1 cellular context compared by ENCODE assay signal in the genomic region with DNA sequence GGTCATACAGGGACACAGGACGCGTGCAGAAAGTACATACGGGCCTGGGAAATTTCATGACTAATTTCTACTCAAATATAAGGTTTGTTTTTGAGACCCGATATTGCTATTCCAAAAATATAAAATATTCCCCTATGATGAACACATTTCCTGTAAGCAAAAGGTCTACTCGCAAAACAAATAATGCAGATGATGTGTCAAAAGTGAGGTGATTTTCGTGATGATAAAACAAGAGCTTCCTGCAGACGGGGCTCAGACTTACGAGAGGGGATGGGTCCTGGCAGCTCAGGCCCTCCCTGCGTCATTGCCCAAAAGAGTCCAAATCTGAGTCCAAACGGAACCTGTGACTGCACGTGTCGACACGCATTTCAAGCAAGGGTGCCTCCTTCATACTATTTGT.
TF ChIP-seq lines count a peak whose summit lies in the region.

No MANE protein-coding gene starts in this region.

TF ChIP-seq in HepG2, 621 proteins besides CTCF, POLR2A, EP300 and RAD21 (continued from another document):
- TF ChIP-seq, protein P1, sequence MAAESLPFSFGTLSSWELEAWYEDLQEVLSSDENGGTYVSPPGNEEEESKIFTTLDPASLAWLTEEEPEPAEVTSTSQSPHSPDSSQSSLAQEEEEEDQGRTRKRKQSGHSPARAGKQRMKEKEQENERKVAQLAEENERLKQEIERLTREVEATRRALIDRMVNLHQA (CRISPR knock-in tag; IDR thresholded peaks at IDR 0.05) = no peak
- TF ChIP-seq HMGA1 (CRISPR knock-in tag; conservative IDR thresholded peaks at IDR 0.05) = no peak
